Comparison of ENCODE assay signal across 23 cellular contexts in the genomic region with DNA sequence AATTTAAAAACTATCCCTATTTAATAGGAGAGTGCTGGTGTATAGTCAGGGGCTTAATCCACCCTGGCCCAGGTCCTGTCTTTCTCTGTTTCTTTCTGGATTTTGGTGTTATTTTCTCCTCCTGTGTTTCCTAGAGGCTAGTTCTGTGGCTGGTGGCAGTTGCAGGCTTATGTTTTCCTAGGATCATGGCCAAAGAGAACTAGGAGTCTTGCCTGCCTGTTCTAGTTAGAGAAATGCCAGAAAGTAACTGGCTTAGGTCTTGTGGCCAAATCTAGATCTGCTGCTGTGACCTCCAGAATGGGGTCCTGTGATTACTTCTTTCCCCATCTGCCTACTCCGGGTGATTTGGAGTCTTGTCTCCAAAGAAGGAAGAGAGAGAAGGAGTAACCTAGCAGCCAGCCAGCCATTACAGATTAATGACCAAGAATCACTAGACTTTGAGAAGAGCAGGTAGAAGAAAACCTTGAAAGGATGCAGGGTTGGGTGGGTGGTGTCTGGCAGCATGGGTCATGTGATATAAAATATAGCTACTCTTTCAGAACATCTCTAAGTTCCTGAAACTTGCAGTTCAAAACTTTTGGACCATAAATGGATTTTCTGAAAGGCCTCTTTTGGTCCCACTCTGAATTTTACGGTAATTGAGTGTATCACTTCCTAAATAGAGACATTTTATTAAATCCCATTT.
A peak's percentile ranks its signal among the peaks of the same experiment; 100 is the strongest.
DNase-seq lines count a peak whose midpoint lies in the region; ATAC-seq lines count a peak whose summit lies in the region.
"Had no signal": no experiment of that assay in that cellular context is flagged by ENCODE, and none has a peak within 500 bp of the region (broad histone marks: within the 10 kb centered on the region; RNA-seq: fewer than 3 reads in every experiment).

No MANE protein-coding gene starts in this region.

- H3K36me3 ChIP-seq in Karpas-422 (ENCODE audit: insufficient read depth, low read length): no peaks in the 10 kb centered on the region
- H3K36me3 ChIP-seq: SJCRH30, WERI-Rb-1 had no signal

- no peaks in the 10 kb centered on the region for H3K9me2 ChIP-seq in Karpas-422 (replicated peaks; ENCODE audit: insufficient read depth, low read length)

- no peak overlapping the region for H3K4me2 ChIP-seq in Karpas-422 (ENCODE audit: low read depth, low read length, poor library complexity, severe bottlenecking)
- H3K4me2 ChIP-seq: BLaER1 had no signal

- no peaks in the 10 kb centered on the region for H3K27me3 ChIP-seq in Karpas-422 (ENCODE audit: low read length)
- H3K27me3 ChIP-seq: BLaER1, body of pancreas, SJCRH30 had no signal

- H2AFZ ChIP-seq in Karpas-422 (ENCODE audit: low read length): no peak overlapping the region

- H3K79me2 ChIP-seq in Karpas-422 (ENCODE audit: low read length): peaks cover 93% of the 10 kb centered on the region

- no peak for ATAC-seq in activated naive CD4-positive, alpha-beta T cell treated with anti-CD3 and anti-CD28 coated beads, Interleukin-2, amount 50 U/mL, for 72 hours
- no peak for ATAC-seq in stimulated activated effector memory CD8-positive, alpha-beta T cell treated with anti-CD3 and anti-CD28 coated beads, Interleukin-12 subunit alpha, Interleukin-12 subunit beta, amount 100 ng/mL, for 72 hours
- ATAC-seq in GM21576 (IDR thresholded peaks at IDR 0.05; ENCODE audit: unreplicated experiment): no peak
- ATAC-seq: body of pancreas had no signal

- no peak for DNase-seq in activated naive CD4-positive, alpha-beta T cell treated with anti-CD3 and anti-CD28 coated beads, Interleukin-2, amount 50 U/mL, for 72 hours (ENCODE audit: low spot score in 2 of 2)
- DNase-seq in Karpas-422 (no peak), cerebellum (ENCODE audit: low spot score) (peak; percentile 5), NCI-H2227 (lab: John Stamatoyannopoulos, UW; ENCODE audit: unreplicated experiment) (no peak), AG08395 (ENCODE audit: low spot score) (no peak)
- no peak for DNase-seq in stimulated activated effector memory CD8-positive, alpha-beta T cell treated with anti-CD3 and anti-CD28 coated beads, Interleukin-12 subunit alpha, Interleukin-12 subunit beta, amount 100 ng/mL, for 72 hours (ENCODE audit: low spot score in 2 of 2)
- DNase-seq: activated CD4-positive, alpha-beta T cell treated with anti-CD3 and anti-CD28 coated beads, Interleukin-2, amount 50 U/mL, for 48 hours; activated naive CD4-positive, alpha-beta T cell treated with anti-CD3 and anti-CD28 coated beads for 36 hours; activated T-cell treated with anti-CD3 and anti-CD28 coated beads, Interleukin-2, amount 50 U/mL, for 24 hours; body of pancreas; GOT3; NCI-H1694; NCI-H2227 treated with DMSO at 0.1 percent for 48 hours; NCI-H82; SJCRH30; stimulated activated CD8-positive, alpha-beta memory T cell treated with anti-CD3 and anti-CD28 coated beads, Interleukin-4, amount 100 ng/mL, for 48 hours; substantia nigra; T-helper 2 cell; WERI-Rb-1 had no signal

- H3K9me3 ChIP-seq in Karpas-422 (ENCODE audit: low read length): no peaks in the 10 kb centered on the region
- H3K9me3 ChIP-seq: body of pancreas had no signal

- H3K4me3 ChIP-seq in Karpas-422 (ENCODE audit: low read length): no peak overlapping the region
- H3K4me3 ChIP-seq: BLaER1, body of pancreas, lung, SJCRH30 had no signal

- H3K4me1 ChIP-seq in Karpas-422 (ENCODE audit: low read length): peaks cover 36% of the 10 kb centered on the region
- H3K4me1 ChIP-seq: BLaER1, SJCRH30 had no signal

- H3K27ac ChIP-seq in Karpas-422 (ENCODE audit: low read length): peak overlapping the region; percentile 10; the same call in 1 of the 2 replicates
- H3K27ac ChIP-seq: BLaER1, body of pancreas, SJCRH30, WERI-Rb-1 had no signal

- H3K4me1 Mint-ChIP-seq in activated naive CD4-positive, alpha-beta T cell treated with anti-CD3 and anti-CD28 coated beads, Interleukin-2, amount 50 U/mL, for 24 hours: peaks cover 66% of the 10 kb centered on the region
- peaks cover 55% of the 10 kb centered on the region for H3K4me1 Mint-ChIP-seq in stimulated activated effector memory CD8-positive, alpha-beta T cell treated with anti-CD3 and anti-CD28 coated beads, Interleukin-12 subunit alpha, Interleukin-12 subunit beta, amount 100 ng/mL, for 72 hours

- peak overlapping the region; percentile 49 for H3K27ac Mint-ChIP-seq in activated naive CD4-positive, alpha-beta T cell treated with anti-CD3 and anti-CD28 coated beads, Interleukin-2, amount 50 U/mL, for 24 hours
- no peak overlapping the region for H3K27ac Mint-ChIP-seq in activated naive CD4-positive, alpha-beta T cell treated with anti-CD3 and anti-CD28 coated beads, Interleukin-2, amount 50 U/mL, for 72 hours
- H3K27ac Mint-ChIP-seq in stimulated activated effector memory CD8-positive, alpha-beta T cell treated with anti-CD3 and anti-CD28 coated beads, Interleukin-12 subunit alpha, Interleukin-12 subunit beta, amount 100 ng/mL, for 72 hours: peak overlapping the region; percentile 80
- H3K27ac Mint-ChIP-seq: activated naive CD4-positive, alpha-beta T cell treated with anti-CD3 and anti-CD28 coated beads for 36 hours; activated T-cell treated with anti-CD3 and anti-CD28 coated beads, Interleukin-2, amount 50 U/mL, for 24 hours had no signal

- H3K36me3 Mint-ChIP-seq in activated naive CD4-positive, alpha-beta T cell treated with anti-CD3 and anti-CD28 coated beads, Interleukin-2, amount 50 U/mL, for 24 hours: peaks cover 8% of the 10 kb centered on the region
- H3K36me3 Mint-ChIP-seq in activated naive CD4-positive, alpha-beta T cell treated with anti-CD3 and anti-CD28 coated beads, Interleukin-2, amount 50 U/mL, for 72 hours: peaks cover 7 to 27% of the 10 kb centered on the region in 2 donors
- peaks cover 5% of the 10 kb centered on the region for H3K36me3 Mint-ChIP-seq in stimulated activated effector memory CD8-positive, alpha-beta T cell treated with anti-CD3 and anti-CD28 coated beads, Interleukin-12 subunit alpha, Interleukin-12 subunit beta, amount 100 ng/mL, for 72 hours

- H3K9ac ChIP-seq in Karpas-422 (ENCODE audit: low read length): no peak overlapping the region
- H3K9ac ChIP-seq: BLaER1 had no signal

- H3K4me3 Mint-ChIP-seq in activated naive CD4-positive, alpha-beta T cell treated with anti-CD3 and anti-CD28 coated beads, Interleukin-2, amount 50 U/mL, for 24 hours: no peak overlapping the region
- H3K4me3 Mint-ChIP-seq in stimulated activated effector memory CD8-positive, alpha-beta T cell treated with anti-CD3 and anti-CD28 coated beads, Interleukin-12 subunit alpha, Interleukin-12 subunit beta, amount 100 ng/mL, for 72 hours: no peak overlapping the region
- H3K4me3 Mint-ChIP-seq: activated naive CD4-positive, alpha-beta T cell treated with anti-CD3 and anti-CD28 coated beads for 36 hours; activated T-cell treated with anti-CD3 and anti-CD28 coated beads, Interleukin-2, amount 50 U/mL, for 24 hours had no signal

- H3K9me3 Mint-ChIP-seq in activated naive CD4-positive, alpha-beta T cell treated with anti-CD3 and anti-CD28 coated beads, Interleukin-2, amount 50 U/mL, for 24 hours: no peaks in the 10 kb centered on the region
- H3K9me3 Mint-ChIP-seq in activated naive CD4-positive, alpha-beta T cell treated with anti-CD3 and anti-CD28 coated beads, Interleukin-2, amount 50 U/mL, for 72 hours: peaks cover 5 to 16% of the 10 kb centered on the region in 2 donors
- H3K9me3 Mint-ChIP-seq in stimulated activated effector memory CD8-positive, alpha-beta T cell treated with anti-CD3 and anti-CD28 coated beads, Interleukin-12 subunit alpha, Interleukin-12 subunit beta, amount 100 ng/mL, for 72 hours: no peaks in the 10 kb centered on the region
- H3K9me3 Mint-ChIP-seq: activated naive CD4-positive, alpha-beta T cell treated with anti-CD3 and anti-CD28 coated beads for 36 hours; activated T-cell treated with anti-CD3 and anti-CD28 coated beads, Interleukin-2, amount 50 U/mL, for 24 hours had no signal

- no peaks in the 10 kb centered on the region for H3K27me3 Mint-ChIP-seq in activated naive CD4-positive, alpha-beta T cell treated with anti-CD3 and anti-CD28 coated beads, Interleukin-2, amount 50 U/mL, for 24 hours
- H3K27me3 Mint-ChIP-seq: activated T-cell treated with anti-CD3 and anti-CD28 coated beads, Interleukin-2, amount 50 U/mL, for 24 hours had no signal

- no peaks in the 10 kb centered on the region for H4K20me1 ChIP-seq in Karpas-422 (ENCODE audit: insufficient read depth, low read depth, low read length)

Comparison
In these comparisons a context has a peak if more than half of its experiments do, and no peak if none do; other contexts are left out.
1. H3K27ac Mint-ChIP-seq: peak in activated naive CD4-positive, alpha-beta T cell treated with anti-CD3 and anti-CD28 coated beads, Interleukin-2, amount 50 U/mL, for 24 hours (single experiment) and stimulated activated effector memory CD8-positive, alpha-beta T cell treated with anti-CD3 and anti-CD28 coated beads, Interleukin-12 subunit alpha, Interleukin-12 subunit beta, amount 100 ng/mL, for 72 hours (single experiment); none in activated naive CD4-positive, alpha-beta T cell treated with anti-CD3 and anti-CD28 coated beads, Interleukin-2, amount 50 U/mL, for 72 hours (0 of 2).